2 cellular contexts compared by ENCODE assay signal in the genomic region with DNA sequence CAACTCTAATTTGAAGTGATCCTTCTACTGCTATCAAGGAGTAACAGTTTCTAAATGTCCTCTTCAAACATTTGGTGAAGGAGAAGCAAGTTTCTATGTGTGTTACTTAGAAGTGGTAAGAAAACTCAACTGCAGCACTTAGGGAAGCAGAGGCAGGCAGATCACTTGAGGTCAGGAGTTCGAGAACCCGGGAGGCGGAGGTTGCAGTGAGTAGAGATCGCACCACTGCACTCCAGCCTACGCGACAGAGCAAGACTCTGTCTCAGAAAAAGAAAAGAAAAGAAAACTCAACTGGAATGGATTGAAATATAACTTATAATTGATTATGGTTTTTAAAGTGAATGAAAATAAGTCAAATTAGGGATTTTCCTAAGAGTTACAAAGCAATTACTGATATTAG.
TF ChIP-seq lines count a peak whose summit lies in the region.

No MANE protein-coding gene starts in this region.

TF ChIP-seq in IMR-90, 13 proteins besides CTCF, POLR2A, EP300 and RAD21:
- TF ChIP-seq SMC3 (IDR thresholded peaks at IDR 0.05; ENCODE audit: low read depth, low read length) (no peak), NFE2L2 (IDR thresholded peaks at IDR 0.05; ENCODE audit: low read depth, low read length) (no peak), USF2 (IDR thresholded peaks at IDR 0.05; ENCODE audit: low read depth, low read length) (no peak), RCOR1 (IDR thresholded peaks at IDR 0.05; ENCODE audit: insufficient replicate concordance, low read length) (no peak), FOS (IDR thresholded peaks at IDR 0.05; ENCODE audit: low read depth, low read length) (no peak), MAZ (IDR thresholded peaks at IDR 0.05; ENCODE audit: borderline replicate concordance, low read depth, low read length) (no peak), RFX5 (IDR thresholded peaks at IDR 0.05; ENCODE audit: low read depth, low read length) (no peak), MXI1 (IDR thresholded peaks at IDR 0.05; ENCODE audit: borderline replicate concordance, low read depth, low read length) (no peak), MAFK (IDR thresholded peaks at IDR 0.05; ENCODE audit: low read depth, low read length) (no peak), CHD1 (IDR thresholded peaks at IDR 0.05; ENCODE audit: low read depth, low read length) (no peak), BHLHE40 (IDR thresholded peaks at IDR 0.05; ENCODE audit: low read depth, low read length) (no peak), CEBPB (IDR thresholded peaks at IDR 0.05; ENCODE audit: low read depth, low read length) (no peak)
- TF ChIP-seq, protein P1, sequence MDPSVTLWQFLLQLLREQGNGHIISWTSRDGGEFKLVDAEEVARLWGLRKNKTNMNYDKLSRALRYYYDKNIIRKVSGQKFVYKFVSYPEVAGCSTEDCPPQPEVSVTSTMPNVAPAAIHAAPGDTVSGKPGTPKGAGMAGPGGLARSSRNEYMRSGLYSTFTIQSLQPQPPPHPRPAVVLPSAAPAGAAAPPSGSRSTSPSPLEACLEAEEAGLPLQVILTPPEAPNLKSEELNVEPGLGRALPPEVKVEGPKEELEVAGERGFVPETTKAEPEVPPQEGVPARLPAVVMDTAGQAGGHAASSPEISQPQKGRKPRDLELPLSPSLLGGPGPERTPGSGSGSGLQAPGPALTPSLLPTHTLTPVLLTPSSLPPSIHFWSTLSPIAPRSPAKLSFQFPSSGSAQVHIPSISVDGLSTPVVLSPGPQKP (IDR thresholded peaks at IDR 0.05; ENCODE audit: borderline replicate concordance, low read depth, low read length): no peak

TF ChIP-seq in GM12878, 131 proteins besides CTCF, POLR2A, EP300 and RAD21:
- TF ChIP-seq NFIC (IDR thresholded peaks at IDR 0.05; ENCODE audit: low read depth, low read length) (peak; percentile 16; the same call in 1 of the 2 replicates), BCL3 (IDR thresholded peaks at IDR 0.05; ENCODE audit: borderline replicate concordance, insufficient read depth, low read depth, low read length, poor library complexity, severe bottlenecking) (no peak)
